In genomic region chr3:94564247-94564646, GRCh38 we compare ENCODE assay signal across 6 cellular contexts.
"Had no signal": no experiment of that assay in that cellular context is flagged by ENCODE, and none has a peak within 500 bp of the region (broad histone marks: within the 10 kb centered on the region; RNA-seq: fewer than 3 reads in every experiment).

No MANE protein-coding gene starts in this region.

- DNase-seq: GOT3, H9, HCEC 1CT, IMR-90, KG1 had no signal

- H3K4me3 ChIP-seq: K562 had no signal

- ATAC-seq: K562 had no signal

- H3K4me3 Mint-ChIP-seq: H9 had no signal
